14 cellular contexts compared by ENCODE assay signal in the genomic region with DNA sequence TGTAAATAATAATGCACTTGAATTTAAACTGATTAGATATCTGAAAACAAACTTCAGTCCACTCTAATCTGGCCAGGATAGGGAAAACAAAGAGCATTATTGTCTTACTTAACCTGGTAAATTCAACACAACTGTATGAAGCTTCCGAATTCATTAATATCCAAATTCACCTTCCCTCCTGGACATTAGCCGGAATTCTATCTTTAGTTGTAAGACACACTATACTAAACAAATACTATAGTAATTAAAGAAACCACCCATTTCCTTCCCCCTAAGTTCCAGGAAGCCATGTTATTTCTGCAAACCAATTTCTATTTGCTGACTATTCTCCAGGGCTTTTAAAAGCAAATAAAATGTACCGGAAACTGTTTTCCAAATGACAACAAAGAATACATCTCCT.
DNase-seq lines count a peak whose midpoint lies in the region; ATAC-seq lines count a peak whose summit lies in the region.
"Had no signal": no experiment of that assay in that cellular context is flagged by ENCODE, and none has a peak within 500 bp of the region (broad histone marks: within the 10 kb centered on the region; RNA-seq: fewer than 3 reads in every experiment).

No MANE protein-coding gene starts in this region.

- peak overlapping the region; percentile 50 for H3K27ac Mint-ChIP-seq in activated naive CD8-positive, alpha-beta T cell treated with anti-CD3 and anti-CD28 coated beads, Interleukin-2, amount 50 U/mL, for 24 hours
- peak overlapping the region; percentile 87 for H3K27ac Mint-ChIP-seq in stimulated activated effector memory CD8-positive, alpha-beta T cell treated with anti-CD3 and anti-CD28 coated beads, Interleukin-12 subunit alpha, Interleukin-12 subunit beta, amount 100 ng/mL, for 72 hours
- H3K27ac Mint-ChIP-seq in stimulated activated naive B cell treated with anti-CD40 and anti-IgM and Interleukin-4, amounts not matched to agents 10 μg/mL and 1 μg/mL and 100 μg/mL, for 72 hours: no peak overlapping the region

- no peak for DNase-seq in activated T-cell treated with anti-CD3 and anti-CD28 coated beads, Interleukin-2, amount 50 U/mL, for 4 hours
- no peak for DNase-seq in activated T-cell treated with anti-CD3 and anti-CD28 coated beads, Interleukin-2, amount 50 U/mL, for 1 hour
- DNase-seq in NCI-H510A treated with DMSO at 0.1 percent for 48 hours (lab: John Stamatoyannopoulos, UW): peak; percentile 48
- DNase-seq in activated naive CD8-positive, alpha-beta T cell treated with anti-CD3 and anti-CD28 coated beads, Interleukin-2, amount 50 U/mL, for 24 hours: no peak
- no peak for DNase-seq in stimulated activated effector memory CD8-positive, alpha-beta T cell treated with anti-CD3 and anti-CD28 coated beads, Interleukin-12 subunit alpha, Interleukin-12 subunit beta, amount 100 ng/mL, for 72 hours (ENCODE audit: low spot score in 2 of 2)
- DNase-seq in stimulated activated CD4-positive, alpha-beta T cell treated with anti-CD3 and anti-CD28 coated beads, Interleukin-2, amount 100 ng/mL, for 24 hours: no peak
- DNase-seq in stimulated activated naive B cell treated with anti-CD40 and anti-IgM and Interleukin-4, amounts not matched to agents 10 μg/mL and 1 μg/mL and 100 μg/mL, for 72 hours: no peak
- DNase-seq: activated gamma-delta T cell; gastrocnemius medialis; left cardiac atrium; RPMI8226; stimulated activated CD4-positive, alpha-beta T cell treated with anti-CD3 and anti-CD28 coated beads, Interleukin-4, amount 100 ng/mL, for 1 hour; substantia nigra had no signal

- H3K36me3 Mint-ChIP-seq in activated T-cell treated with anti-CD3 and anti-CD28 coated beads, Interleukin-2, amount 50 U/mL, for 4 hours (ENCODE audit: insufficient read depth): no peaks in the 10 kb centered on the region
- H3K36me3 Mint-ChIP-seq in activated naive CD8-positive, alpha-beta T cell treated with anti-CD3 and anti-CD28 coated beads, Interleukin-2, amount 50 U/mL, for 24 hours (ENCODE audit: low read depth): no peaks in the 10 kb centered on the region
- peaks cover 15% of the 10 kb centered on the region for H3K36me3 Mint-ChIP-seq in stimulated activated effector memory CD8-positive, alpha-beta T cell treated with anti-CD3 and anti-CD28 coated beads, Interleukin-12 subunit alpha, Interleukin-12 subunit beta, amount 100 ng/mL, for 72 hours
- H3K36me3 Mint-ChIP-seq in stimulated activated naive B cell treated with anti-CD40 and anti-IgM and Interleukin-4, amounts not matched to agents 10 μg/mL and 1 μg/mL and 100 μg/mL, for 72 hours: peaks cover 0 to 2% of the 10 kb centered on the region in 2 donors

- peak overlapping the region; percentile 17 for H3K4me3 Mint-ChIP-seq in activated T-cell treated with anti-CD3 and anti-CD28 coated beads, Interleukin-2, amount 50 U/mL, for 4 hours
- no peak overlapping the region for H3K4me3 Mint-ChIP-seq in activated naive CD8-positive, alpha-beta T cell treated with anti-CD3 and anti-CD28 coated beads, Interleukin-2, amount 50 U/mL, for 24 hours
- H3K4me3 Mint-ChIP-seq in stimulated activated effector memory CD8-positive, alpha-beta T cell treated with anti-CD3 and anti-CD28 coated beads, Interleukin-12 subunit alpha, Interleukin-12 subunit beta, amount 100 ng/mL, for 72 hours: peak overlapping the region; percentile 47
- peak overlapping the region in 1 of 2 donors; percentile 4 for H3K4me3 Mint-ChIP-seq in stimulated activated naive B cell treated with anti-CD40 and anti-IgM and Interleukin-4, amounts not matched to agents 10 μg/mL and 1 μg/mL and 100 μg/mL, for 72 hours

- no peak for ATAC-seq in activated T-cell treated with anti-CD3 and anti-CD28 coated beads, Interleukin-2, amount 50 U/mL, for 4 hours
- ATAC-seq in activated naive CD8-positive, alpha-beta T cell treated with anti-CD3 and anti-CD28 coated beads, Interleukin-2, amount 50 U/mL, for 24 hours: no peak
- no peak for ATAC-seq in stimulated activated effector memory CD8-positive, alpha-beta T cell treated with anti-CD3 and anti-CD28 coated beads, Interleukin-12 subunit alpha, Interleukin-12 subunit beta, amount 100 ng/mL, for 72 hours
- no peak for ATAC-seq in HG03342 (IDR thresholded peaks at IDR 0.05; ENCODE audit: unreplicated experiment)
- ATAC-seq in stimulated activated naive B cell treated with anti-CD40 and anti-IgM and Interleukin-4, amounts not matched to agents 10 μg/mL and 1 μg/mL and 100 μg/mL, for 72 hours (replicated peaks): no peak
- ATAC-seq: gastrocnemius medialis, left cardiac atrium had no signal

- H3K9me3 Mint-ChIP-seq in activated T-cell treated with anti-CD3 and anti-CD28 coated beads, Interleukin-2, amount 50 U/mL, for 4 hours: no peaks in the 10 kb centered on the region
- no peaks in the 10 kb centered on the region for H3K9me3 Mint-ChIP-seq in activated naive CD8-positive, alpha-beta T cell treated with anti-CD3 and anti-CD28 coated beads, Interleukin-2, amount 50 U/mL, for 24 hours
- peaks cover 6% of the 10 kb centered on the region for H3K9me3 Mint-ChIP-seq in stimulated activated effector memory CD8-positive, alpha-beta T cell treated with anti-CD3 and anti-CD28 coated beads, Interleukin-12 subunit alpha, Interleukin-12 subunit beta, amount 100 ng/mL, for 72 hours
- H3K9me3 Mint-ChIP-seq in stimulated activated naive B cell treated with anti-CD40 and anti-IgM and Interleukin-4, amounts not matched to agents 10 μg/mL and 1 μg/mL and 100 μg/mL, for 72 hours: peaks cover 0 to 3% of the 10 kb centered on the region in 2 donors

- H3K27me3 Mint-ChIP-seq in activated T-cell treated with anti-CD3 and anti-CD28 coated beads, Interleukin-2, amount 50 U/mL, for 4 hours (ENCODE audit: low read depth): no peaks in the 10 kb centered on the region
- H3K27me3 Mint-ChIP-seq in activated naive CD8-positive, alpha-beta T cell treated with anti-CD3 and anti-CD28 coated beads, Interleukin-2, amount 50 U/mL, for 24 hours: no peaks in the 10 kb centered on the region
- no peaks in the 10 kb centered on the region for H3K27me3 Mint-ChIP-seq in stimulated activated naive B cell treated with anti-CD40 and anti-IgM and Interleukin-4, amounts not matched to agents 10 μg/mL and 1 μg/mL and 100 μg/mL, for 72 hours

- peaks cover 72% of the 10 kb centered on the region for H3K4me1 Mint-ChIP-seq in activated T-cell treated with anti-CD3 and anti-CD28 coated beads, Interleukin-2, amount 50 U/mL, for 4 hours (ENCODE audit: low read depth)
- peaks cover 67% of the 10 kb centered on the region for H3K4me1 Mint-ChIP-seq in activated naive CD8-positive, alpha-beta T cell treated with anti-CD3 and anti-CD28 coated beads, Interleukin-2, amount 50 U/mL, for 24 hours
- H3K4me1 Mint-ChIP-seq in stimulated activated effector memory CD8-positive, alpha-beta T cell treated with anti-CD3 and anti-CD28 coated beads, Interleukin-12 subunit alpha, Interleukin-12 subunit beta, amount 100 ng/mL, for 72 hours: peaks cover 72% of the 10 kb centered on the region
- peaks cover 37 to 56% of the 10 kb centered on the region in 2 donors for H3K4me1 Mint-ChIP-seq in stimulated activated naive B cell treated with anti-CD40 and anti-IgM and Interleukin-4, amounts not matched to agents 10 μg/mL and 1 μg/mL and 100 μg/mL, for 72 hours
